8 cellular contexts compared by ENCODE assay signal in genomic region chr18:47756364-47757016, GRCh38.
DNase-seq lines count a peak whose midpoint lies in the region; ATAC-seq and TF ChIP-seq lines count a peak whose summit lies in the region.

No MANE protein-coding gene starts in this region.

- no peak overlapping the region for H3K23ac ChIP-seq in trophoblast cell (ENCODE audit: low read length)

- H2AK5ac ChIP-seq in trophoblast cell (ENCODE audit: low read length), result no peak overlapping the region

- DNase-seq in Daoy (ENCODE audit: low read depth) (peak; percentile 60), HK-2 (ENCODE audit: unreplicated experiment) (peak; percentile 56), trophoblast cell (peak; percentile 46 to 78)
- DNase-seq in activated T-cell treated with anti-CD3 and anti-CD28 coated beads, Interleukin-2, amount 50 U/mL, for 72 hours, result peak; percentile 53 to 64

- no peak overlapping the region for H4K91ac ChIP-seq in trophoblast cell (ENCODE audit: low read depth, low read length)

- no peak overlapping the region for H3K27ac Mint-ChIP-seq in activated T-cell treated with anti-CD3 and anti-CD28 coated beads, Interleukin-2, amount 50 U/mL, for 72 hours

- no peak for TF ChIP-seq EP300 in gastroesophageal sphincter (IDR thresholded peaks at IDR 0.05)

- no peak overlapping the region for H4K12ac ChIP-seq in trophoblast cell (ENCODE audit: low read depth, low read length)

- H2BK5ac ChIP-seq in trophoblast cell (ENCODE audit: low read depth, low read length, poor library complexity), result no peak overlapping the region

- H3K27me3 ChIP-seq in OCI-LY1 (ENCODE audit: insufficient read depth, low read length) (no peaks in the 10 kb centered on the region), gastroesophageal sphincter (peaks cover 28% of the 10 kb centered on the region), trophoblast cell (ENCODE audit: insufficient read depth, low read length) (no peaks in the 10 kb centered on the region)

- H3K4ac ChIP-seq in trophoblast cell (ENCODE audit: low read depth, low read length), result no peak overlapping the region

- H3K36me3 ChIP-seq in OCI-LY1 (ENCODE audit: insufficient read depth, low read length), result no peaks in the 10 kb centered on the region
- H3K36me3 ChIP-seq in gastroesophageal sphincter, result no peaks in the 10 kb centered on the region
- H3K36me3 ChIP-seq in trophoblast cell (ENCODE audit: control insufficient read depth in 1 of 2, insufficient read depth in 2 of 2, low read length in 2 of 2), result no peaks in the 10 kb centered on the region

- H3K9ac ChIP-seq in OCI-LY1 (ENCODE audit: low read length) (no peak overlapping the region), trophoblast cell (ENCODE audit: low read length) (no peak overlapping the region)

- H2BK120ac ChIP-seq in trophoblast cell (ENCODE audit: insufficient read depth, low read length, poor library complexity), result no peak overlapping the region

- H2AFZ ChIP-seq in OCI-LY1 (ENCODE audit: low read length) (no peak overlapping the region), trophoblast cell (ENCODE audit: insufficient read depth, low read length, poor library complexity) (no peak overlapping the region)

- no peak overlapping the region for H3K4me3 ChIP-seq in OCI-LY1 (ENCODE audit: low read depth, low read length, poor library complexity, severe bottlenecking)
- H3K4me3 ChIP-seq in gastroesophageal sphincter, result no peak overlapping the region
- H3K4me3 ChIP-seq in trophoblast cell (ENCODE audit: low read depth, low read length), result no peak overlapping the region

- 26 to 32% methylated on average over 7 to 9 of the region's 9 CpGs for WGBS in gastroesophageal sphincter (ENCODE audit: low coverage in 1 of 2), 2 donors
- no CpG with 5 or more reads among the region's 9 CpGs for WGBS in trophoblast cell (ENCODE audit: extremely low coverage, insufficient coverage, insufficient read length)

- TF ChIP-seq CTCF in OCI-LY1 (IDR thresholded peaks at IDR 0.05; ENCODE audit: low read length) (peak; percentile 97), gastroesophageal sphincter (IDR thresholded peaks at IDR 0.05) (peak; percentile 51 to 77 (median 52))

- H3K4me1 ChIP-seq in OCI-LY1 (ENCODE audit: insufficient read depth, low read length, severe bottlenecking), result no peaks in the 10 kb centered on the region
- H3K4me1 ChIP-seq in gastroesophageal sphincter, result no peaks in the 10 kb centered on the region
- no peaks in the 10 kb centered on the region for H3K4me1 ChIP-seq in trophoblast cell (ENCODE audit: control insufficient read depth in 1 of 2, insufficient read depth in 2 of 2, low read length in 2 of 2)

- no peak overlapping the region for H2BK12ac ChIP-seq in trophoblast cell (ENCODE audit: low read length)

- H3K79me2 ChIP-seq in OCI-LY1 (ENCODE audit: insufficient read depth, low read length) (no peaks in the 10 kb centered on the region), trophoblast cell (ENCODE audit: control insufficient read depth, insufficient read depth, low read length, poor library complexity) (no peaks in the 10 kb centered on the region)

- H3K4me1 Mint-ChIP-seq in activated T-cell treated with anti-CD3 and anti-CD28 coated beads, Interleukin-2, amount 50 U/mL, for 72 hours (ENCODE audit: low read depth), result no peaks in the 10 kb centered on the region

- H3K27ac ChIP-seq in OCI-LY1 (ENCODE audit: low read depth, low read length, poor library complexity, severe bottlenecking), result no peak overlapping the region
- H3K27ac ChIP-seq in gastroesophageal sphincter, result no peak overlapping the region
- H3K27ac ChIP-seq in trophoblast cell (ENCODE audit: low read depth, low read length), result no peak overlapping the region

- H3K9me3 ChIP-seq in OCI-LY1 (ENCODE audit: low read length), result no peaks in the 10 kb centered on the region
- peaks cover 0 to 25% (median 0%) of the 10 kb centered on the region in 3 donors for H3K9me3 ChIP-seq in gastroesophageal sphincter
- H3K9me3 ChIP-seq in trophoblast cell (ENCODE audit: insufficient read depth, low read depth, low read length), result no peaks in the 10 kb centered on the region

- H3K79me1 ChIP-seq in trophoblast cell (ENCODE audit: low read length), result no peaks in the 10 kb centered on the region

- peaks cover 37% of the 10 kb centered on the region for H3K27me3 Mint-ChIP-seq in activated T-cell treated with anti-CD3 and anti-CD28 coated beads, Interleukin-2, amount 50 U/mL, for 72 hours (ENCODE audit: low read depth)

- peaks cover 0 to 8% of the 10 kb centered on the region in 2 donors for H3K9me3 Mint-ChIP-seq in activated T-cell treated with anti-CD3 and anti-CD28 coated beads, Interleukin-2, amount 50 U/mL, for 72 hours

- peaks cover 3 to 16% of the 10 kb centered on the region in 2 donors for H3K36me3 Mint-ChIP-seq in activated T-cell treated with anti-CD3 and anti-CD28 coated beads, Interleukin-2, amount 50 U/mL, for 72 hours (ENCODE audit: insufficient read depth in 2 of 2)

- peak; percentile 41 to 50 for ATAC-seq in activated T-cell treated with anti-CD3 and anti-CD28 coated beads, Interleukin-2, amount 50 U/mL, for 72 hours (replicated peaks in 1 of 2)
- peak; percentile 28 for ATAC-seq in gastroesophageal sphincter
- ATAC-seq in GM18520 (IDR thresholded peaks at IDR 0.05; ENCODE audit: unreplicated experiment), result no peak
- ATAC-seq in GM21737 (IDR thresholded peaks at IDR 0.05; ENCODE audit: unreplicated experiment), result no peak

- no peak overlapping the region for H3K18ac ChIP-seq in trophoblast cell (ENCODE audit: low read length)

- no peak overlapping the region for H4K8ac ChIP-seq in trophoblast cell (ENCODE audit: low read depth, low read length)

- no peaks in the 10 kb centered on the region for H3F3A ChIP-seq in OCI-LY1 (ENCODE audit: insufficient read depth, low read length)

- H3K14ac ChIP-seq in trophoblast cell (ENCODE audit: low read length), result no peak overlapping the region

- no peak overlapping the region for H3K4me2 ChIP-seq in OCI-LY1 (ENCODE audit: low read length)
- H3K4me2 ChIP-seq in trophoblast cell (ENCODE audit: low read length), result no peak overlapping the region

- TF ChIP-seq POLR2A in gastroesophageal sphincter (IDR thresholded peaks at IDR 0.05), result no peak

- H3K4me3 Mint-ChIP-seq in activated T-cell treated with anti-CD3 and anti-CD28 coated beads, Interleukin-2, amount 50 U/mL, for 72 hours, result no peak overlapping the region

- H3K9me2 ChIP-seq in OCI-LY1 (ENCODE audit: low read depth, low read length), result no peaks in the 10 kb centered on the region

- H4K20me1 ChIP-seq in OCI-LY1 (ENCODE audit: insufficient read depth, low read length), result no peaks in the 10 kb centered on the region

Comparison
In these comparisons a context has a peak if more than half of its experiments do, and no peak if none do; other contexts are left out.
1. ATAC-seq: peak in activated T-cell treated with anti-CD3 and anti-CD28 coated beads, Interleukin-2, amount 50 U/mL, for 72 hours (2 of 2) and gastroesophageal sphincter (single experiment); none in GM18520 (single experiment) and GM21737 (single experiment).
2. Peak in every context shown above with its lines, with median percentiles within 50 percentile points of each other: DNase-seq.